ENCODE assay signal across 10 cellular contexts in the genomic region with DNA sequence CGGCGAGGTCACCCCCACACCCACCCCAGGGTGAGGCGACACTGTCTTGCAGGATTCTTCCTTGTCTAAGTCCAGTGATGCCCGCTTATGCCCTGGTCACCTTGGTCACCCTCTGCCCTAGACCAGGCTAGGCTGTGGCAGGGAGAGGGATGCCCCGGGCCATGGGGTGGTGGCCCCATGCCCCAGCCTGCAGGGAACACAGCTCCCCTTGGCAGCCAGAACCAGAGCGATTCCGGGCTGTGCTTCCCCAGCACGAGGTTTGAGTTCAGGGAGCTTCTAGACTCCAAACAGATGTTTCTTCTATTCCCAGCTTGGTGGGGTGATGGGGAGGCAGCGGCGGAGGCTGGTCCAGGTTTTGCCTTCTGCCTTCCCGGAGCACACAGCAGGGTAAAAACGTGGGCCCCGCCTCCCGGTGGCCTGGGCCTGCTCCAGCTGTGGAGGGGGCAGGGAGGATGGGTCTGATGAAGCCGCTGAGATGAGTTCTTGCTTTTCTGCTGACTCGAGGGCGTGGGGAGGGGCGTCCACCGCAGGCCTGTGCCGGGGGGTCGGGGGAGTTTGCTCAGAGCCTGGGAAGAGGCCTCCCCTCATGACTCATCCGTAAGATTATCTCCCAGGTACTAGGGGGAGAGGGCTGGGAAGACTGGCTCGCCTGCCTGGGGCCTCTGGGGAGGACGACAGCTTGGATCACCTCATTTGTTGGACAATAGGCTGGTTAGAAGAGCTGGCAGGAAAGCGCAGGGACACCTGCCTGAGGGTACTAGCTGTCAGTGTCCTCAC. TPM values are rescaled to one million over a fixed set of nuclear protein-coding genes. Genes with fewer than 3 reads are reported as not detected.
DNase-seq lines count a peak whose midpoint lies in the region; ATAC-seq, FAIRE-seq and TF ChIP-seq lines count a peak whose summit lies in the region.
"Had no signal": no experiment of that assay in that cellular context is flagged by ENCODE, and none has a peak within 500 bp of the region (broad histone marks: within the 10 kb centered on the region; RNA-seq: fewer than 3 reads in every experiment).

No MANE protein-coding gene starts in this region.

- H2AFZ ChIP-seq in H1 (ENCODE audit: low read length) (peak overlapping the region; percentile 36), HepG2 (ENCODE audit: low read length) (no peak overlapping the region)

- H3K9me3 ChIP-seq in H1 (ENCODE audit: insufficient read depth in 2 of 2, low read depth in 1 of 2, low read length in 1 of 2) (no peaks in the 10 kb centered on the region), HepG2 (ENCODE audit: low read length) (no peaks in the 10 kb centered on the region)

- TF ChIP-seq EP300 in H1 (IDR thresholded peaks at IDR 0.05; ENCODE audit: borderline replicate concordance in 1 of 2, low read depth in 2 of 2, low read length in 2 of 2) (peak in 1 of 2 experiments; percentile 71; a peak in 1 of 3 replicates), HepG2 (IDR thresholded peaks at IDR 0.05; ENCODE audit: low read depth in 2 of 2, low read length in 2 of 2) (no peak), HepG2 (CRISPR knock-in tag; IDR thresholded peaks at IDR 0.05; ENCODE audit: borderline replicate concordance) (no peak)

- H3K79me2 ChIP-seq in H1 (ENCODE audit: control insufficient read depth in 1 of 2, insufficient read depth in 2 of 2, low read length in 2 of 2) = no peaks in the 10 kb centered on the region
- H3K79me2 ChIP-seq in HepG2 (ENCODE audit: insufficient read depth, low read length) = no peaks in the 10 kb centered on the region

- H2BK5ac ChIP-seq in H1 (ENCODE audit: low read depth, low read length) = peak overlapping the region; percentile 75; the same call in 1 of the 2 replicates

- H3K79me1 ChIP-seq in H1 (ENCODE audit: low read depth, low read length) = no peaks in the 10 kb centered on the region

- H3K36me3 ChIP-seq in H1 (ENCODE audit: control insufficient read depth in 2 of 4, insufficient read depth in 4 of 4, low read length in 3 of 4) (no peaks in the 10 kb centered on the region), HepG2 (replicated peaks in 1 of 2; ENCODE audit: control insufficient read depth in 1 of 2, insufficient read depth in 2 of 2, low read length in 2 of 2) (no peaks in the 10 kb centered on the region)

- ATAC-seq in HepG2 (peak; percentile 35), HG03469 (IDR thresholded peaks at IDR 0.05; ENCODE audit: unreplicated experiment) (no peak)

- H3K4me2 ChIP-seq in H1 (ENCODE audit: insufficient read depth in 1 of 2, low read depth in 2 of 2, low read length in 2 of 2) = peak overlapping the region; percentile 69 to 80
- peak overlapping the region; percentile 37; the same call in 1 of the 2 replicates for H3K4me2 ChIP-seq in HepG2 (ENCODE audit: low read depth, low read length)

- H3K27ac ChIP-seq in H1 (ENCODE audit: low read depth, low read length) (peak overlapping the region; percentile 8; the same call in 1 of the 2 replicates), HepG2 (ENCODE audit: extremely low read length, insufficient read depth, low read length) (no peak overlapping the region)

- WGBS in H1 (ENCODE audit: extremely low coverage in 1 of 2, insufficient coverage in 1 of 2, insufficient read length in 1 of 2, insufficient replicate concordance in 2 of 2, low coverage in 1 of 2, low lambda C conversion rate in 2 of 2, missing lambda C conversion rate in 1 of 2), 2 experiments = 36% methylated on average over 18 of the region's 25 CpGs; no CpG with 5 or more reads in 1 of the 2 experiments
- WGBS in HepG2 (ENCODE audit: low lambda C conversion rate) = 26% methylated on average over 14 of the region's 25 CpGs

- H4K5ac ChIP-seq in H1 (ENCODE audit: insufficient read length, low read depth, low read length) = no peak overlapping the region

- no peak overlapping the region for H3K14ac ChIP-seq in H1 (ENCODE audit: insufficient read length)

- FAIRE-seq in H1 (lab: Jason Lieb, UNC) = peak; percentile 74
- no peak for FAIRE-seq in HepG2 (lab: Jason Lieb, UNC)
- FAIRE-seq in urothelium cell line (lab: Jason Lieb, UNC) = no peak

- H2BK12ac ChIP-seq in H1 (ENCODE audit: low read depth, low read length) = peak overlapping the region; percentile 95; the same call in 1 of the 2 replicates

- POLR2A ChIA-PET in H1 (lab: Charles Lee; ENCODE audit: partially characterized antibody) = interaction anchor here (0.7 to 2.1 kb wide), 10 partner anchors 10 to 109 kb away, joined by 3 to 11 read pairs (median 3); no protein-coding TSS in a partner anchor
- POLR2A ChIA-PET in HepG2 (lab: Yijun Ruan, JAX) = no interaction called here

- H3K27me3 ChIP-seq in H1 (replicated peaks in 1 of 4; ENCODE audit: control insufficient read depth in 3 of 4, extremely low read depth in 1 of 4, insufficient read depth in 3 of 4, low read length in 3 of 4) (0 out of 7 replicates have a peak, but pooled peaks cover 0 to 2% (median 0%) of the 10 kb centered on the region in 4 experiments), HepG2 (ENCODE audit: control insufficient read depth in 1 of 2, insufficient read depth in 2 of 2, low read length in 2 of 2) (no peaks in the 10 kb centered on the region)

- H4K20me1 ChIP-seq in H1 (replicated peaks in 1 of 2; ENCODE audit: control insufficient read depth in 1 of 2, insufficient read depth in 2 of 2, low read length in 2 of 2) (no peaks in the 10 kb centered on the region), HepG2 (ENCODE audit: insufficient read depth, low read length) (no peaks in the 10 kb centered on the region)

- peak overlapping the region; percentile 40 for H3K18ac ChIP-seq in H1 (ENCODE audit: extremely low read depth, low read length)

- H3K23me2 ChIP-seq in H1 (ENCODE audit: low read depth, low read length) = peaks cover 2% of the 10 kb centered on the region; the same call in 1 of the 2 replicates

- H3K4ac ChIP-seq in H1 (replicated peaks; ENCODE audit: insufficient read length, low read depth, low read length) = no peak overlapping the region

- H2AK5ac ChIP-seq in H1 (ENCODE audit: low read depth, low read length) = peak overlapping the region; percentile 45; the same call in 1 of the 2 replicates

- in situ Hi-C loops in HepG2 (cut with HindIII; ENCODE audit: extremely low pct_ligation_motif_present, low pct_unique_long_range_greater_than_20kb) = no loop called here

- H3K4me3 ChIP-seq in H1 (ENCODE audit: extremely low read depth in 1 of 4, insufficient read depth in 2 of 4, low read depth in 3 of 4, low read length in 4 of 4) (peak overlapping the region in 2 of 4 experiments; percentile 23 to 40; a peak in 4 of 8 replicates), HepG2 (replicated peaks in 1 of 3; ENCODE audit: insufficient read depth in 1 of 3, low read depth in 2 of 3, low read length in 3 of 3) (peak overlapping the region in 1 of 3 experiments; percentile 10; a peak in 1 of 6 replicates)

- H4K91ac ChIP-seq in H1 (replicated peaks; ENCODE audit: insufficient read length, low read length) = peak overlapping the region; percentile 75

- TF ChIP-seq RAD21 in H1 (IDR thresholded peaks at IDR 0.05 in 1 of 2, conservative IDR thresholded peaks at IDR 0.05 in 1 of 2; ENCODE audit: low read depth in 2 of 2, low read length in 2 of 2) (no peak), HepG2 (CRISPR knock-in tag; IDR thresholded peaks at IDR 0.05) (no peak)

- H2BK20ac ChIP-seq in H1 (ENCODE audit: low read length) = peak overlapping the region; percentile 97; the same call in 1 of the 2 replicates

- TF ChIP-seq CTCF in H1 (IDR thresholded peaks at IDR 0.05; ENCODE audit: control extremely low read depth in 1 of 3, insufficient read depth in 1 of 3, low read depth in 1 of 3, low read length in 3 of 3) = no peak
- TF ChIP-seq CTCF in HepG2 (CRISPR knock-in tag; IDR thresholded peaks at IDR 0.05) = no peak
- TF ChIP-seq CTCF in GM10266 (IDR thresholded peaks at IDR 0.05; ENCODE audit: control insufficient read depth, insufficient read depth, low read depth, missing control alignments) = no peak

- H3K56ac ChIP-seq in H1 (replicated peaks; ENCODE audit: insufficient read length, low read depth, low read length) = no peak overlapping the region

- H3K23ac ChIP-seq in H1 (ENCODE audit: insufficient read length) = no peak overlapping the region

- TF ChIP-seq POLR2A in H1 (IDR thresholded peaks at IDR 0.05; ENCODE audit: control extremely low read depth in 1 of 2, low read depth in 2 of 2, low read length in 2 of 2) (no peak), HepG2 (IDR thresholded peaks at IDR 0.05; ENCODE audit: insufficient read depth in 1 of 2, low read depth in 2 of 2, low read length in 2 of 2) (no peak)

- intact Hi-C loops in HepG2 (cut with micrococcal nuclease; ENCODE audit: unreplicated experiment) = no loop called here

- no TSS peak for BruUV-seq in HepG2 (replicated peaks; lab: Mats Ljungman, UMichigan)

- peak overlapping the region; percentile 18 for H2BK120ac ChIP-seq in H1 (replicated peaks; ENCODE audit: low read depth, low read length)

- 0 out of 2 replicates have a peak overlapping the region, but pooled peaks have one; percentile 83 for H2BK15ac ChIP-seq in H1 (ENCODE audit: low read length)

- DNase-seq in NCI-H524 (lab: John Stamatoyannopoulos, UW) = peak; percentile 5 to 83
- DNase-seq in NCI-H524 treated with DMSO at 0.1 percent for 48 hours (lab: John Stamatoyannopoulos, UW) = no peak
- DNase-seq in H1 (ENCODE audit: low read depth in 1 of 2, low spot score in 2 of 2) = peak; percentile 70 to 76
- peak; percentile 47 for DNase-seq in HepG2 (ENCODE audit: low spot score)
- DNase-seq in urothelium cell line (ENCODE audit: low spot score) = peak; percentile 34
- no peak for DNase-seq in 8988T
- no peak for DNase-seq in GM10266 (ENCODE audit: extremely low spot score)
- DNase-seq: activated effector memory CD4-positive, alpha-beta T cell treated with anti-CD3 and anti-CD28 coated beads, Interleukin-2, amount 50 U/mL, for 16 hours had no signal

- no peak overlapping the region for H4K8ac ChIP-seq in H1 (ENCODE audit: extremely low read depth, insufficient read depth, low read length)

- H3K9ac ChIP-seq in H1 (replicated peaks in 1 of 4; ENCODE audit: extremely low read depth in 1 of 4, low read depth in 3 of 4, low read length in 3 of 4) (no peak overlapping the region), HepG2 (ENCODE audit: insufficient read depth, low read depth, low read length) (no peak overlapping the region)

- peaks cover 4 to 32% (median 24%) of the 10 kb centered on the region in 4 experiments for H3K4me1 ChIP-seq in H1 (replicated peaks in 1 of 4; ENCODE audit: control insufficient read depth in 3 of 4, insufficient read depth in 4 of 4, low read length in 3 of 4)
- peaks cover 28% of the 10 kb centered on the region for H3K4me1 ChIP-seq in HepG2 (ENCODE audit: insufficient read depth, low read length)

- CTCF ChIA-PET in H1 (lab: Charles Lee; ENCODE audit: partially characterized antibody) = interaction anchor here (1.1 to 10.1 kb wide), 9 partner anchors 9 to 39 kb away, joined by 3 to 77 read pairs (median 5); a partner anchor contains a TSS
- CTCF ChIA-PET in HepG2 (lab: Yijun Ruan, JAX; ENCODE audit: low intra/inter-chr PET ratio, low total read pairs) = interaction anchor here (1.2 kb wide), 1 partner anchor 34 kb away, joined by 3 read pairs; no protein-coding TSS in a partner anchor

RNA-seq across cellular contexts. Expression of a gene that starts 15.4 kb away (rescaled TPM):
- total RNA-seq in H1 (2021; fragmentation: NEBNext Ultra II Directional; extraction: Animal tissue kit (Norgen Biotek cat#: 25700)) = 3.7 and 4.5 TPM in 2 replicates
- polyA plus RNA-seq in H1 (2011; rRNA removed) (3.6 and 4.6 TPM in 2 replicates), HepG2 (2011; rRNA removed) (0.41 and 1.1 TPM in 2 replicates)
- 3.4 TPM for polyA plus RNA-seq in H1 (2011; cell fraction: cytosol; rRNA removed)
- polyA plus RNA-seq in H1 (2011; cell fraction: nucleus; rRNA removed) = 4.5 TPM
- 3.3 to 6.3 TPM (median 4.1 TPM) in 4 replicates for polyA plus RNA-seq in H1 (2012, experiment 1 of 2)
- 4.5 TPM for polyA plus RNA-seq in H1 (2012, experiment 2 of 2)
- polyA plus RNA-seq in H1 (2013, experiment 1 of 2) = 2.9 TPM
- polyA plus RNA-seq in H1 (2013, experiment 2 of 2) = 2.2 TPM
- 3.0 and 3.1 TPM in 2 replicates for polyA minus RNA-seq in H1 (2011; rRNA and poly(A)+ RNA removed)
- 4.0 TPM for polyA minus RNA-seq in H1 (2011; cell fraction: cytosol; rRNA and poly(A)+ RNA removed)
- 2.3 TPM for polyA minus RNA-seq in H1 (2011; cell fraction: nucleus; rRNA and poly(A)+ RNA removed)
- 5.1 and 5.8 TPM in 2 replicates for total RNA-seq in HepG2 (2016; rRNA removed; fragmentation: Illumina TruSeq; extraction: Trizol)
- total RNA-seq in HepG2 (2016; cell fraction: cytosol; rRNA removed; fragmentation: Illumina TruSeq; extraction: Trizol; ENCODE audit: low read depth) = 1.5 and 1.6 TPM in 2 replicates
- 5.3 and 5.8 TPM in 2 replicates for total RNA-seq in HepG2 (2016; cell fraction: insoluble cytoplasmic fraction; rRNA removed; fragmentation: Illumina TruSeq; extraction: Trizol)
- 4.8 and 5.0 TPM in 2 replicates for total RNA-seq in HepG2 (2016; cell fraction: membrane; rRNA removed; fragmentation: Illumina TruSeq; extraction: Trizol)
- total RNA-seq in HepG2 (2016; cell fraction: nucleus; rRNA removed; fragmentation: Illumina TruSeq; extraction: Trizol) = 3.0 and 4.2 TPM in 2 replicates
- 0.38 and 0.64 TPM in 2 replicates for polyA plus RNA-seq in HepG2 (2011; cell fraction: cytosol; rRNA removed)
- 0.42 and 0.95 TPM in 2 replicates for polyA plus RNA-seq in HepG2 (2011; cell fraction: nucleus; rRNA removed)
- 0.58 and 0.69 TPM in 2 replicates for polyA plus RNA-seq in HepG2 (2012)
- polyA plus RNA-seq in HepG2 (2016; cell fraction: cytosol; fragmentation: Illumina TruSeq; extraction: Trizol; ENCODE audit: low read depth) = 1.8 TPM in 2 replicates
- polyA plus RNA-seq in HepG2 (2016; cell fraction: insoluble cytoplasmic fraction; fragmentation: Illumina TruSeq; extraction: Trizol; ENCODE audit: low read depth) = 7.9 and 8.6 TPM in 2 replicates
- polyA plus RNA-seq in HepG2 (2016; cell fraction: membrane; fragmentation: Illumina TruSeq; extraction: Trizol; ENCODE audit: low read depth) = 2.3 and 3.2 TPM in 2 replicates
- polyA plus RNA-seq in HepG2 (2016; cell fraction: nucleus; fragmentation: Illumina TruSeq; extraction: Trizol; ENCODE audit: insufficient read depth, low read depth) = 5.8 and 9.1 TPM in 2 replicates
- 1.9 TPM in 1 of 2 replicates, not detected in the other for polyA minus RNA-seq in HepG2 (2011; rRNA and poly(A)+ RNA removed; ENCODE audit: low replicate concordance)
- 0.70 and 0.99 TPM in 2 replicates for polyA minus RNA-seq in HepG2 (2011; cell fraction: cytosol; rRNA and poly(A)+ RNA removed)
- polyA minus RNA-seq in HepG2 (2011; cell fraction: nucleus; rRNA and poly(A)+ RNA removed) = 0.13 TPM in 1 of 2 replicates, not detected in the other
- total RNA-seq: T-helper 1 cell treated with Interleukin-12 subunit alpha and Interleukin-12 subunit beta and Interleukin-4 antibody, amounts not matched to agents 30 ng/mL and 1 ng/mL, for 36 hours had no signal

RNA-seq across cellular contexts. Expression of a gene that starts 39.3 kb away (rescaled TPM):
- not detected in 2 replicates for total RNA-seq in H1 (2021; fragmentation: NEBNext Ultra II Directional; extraction: Animal tissue kit (Norgen Biotek cat#: 25700))
- polyA plus RNA-seq in H1 (2011; rRNA removed) (0.18 and 0.30 TPM in 2 replicates), HepG2 (2011; rRNA removed) (0.14 and 0.16 TPM in 2 replicates)
- polyA plus RNA-seq in H1 (2011; cell fraction: cytosol; rRNA removed) = 0.16 TPM
- 0.04 TPM for polyA plus RNA-seq in H1 (2011; cell fraction: nucleus; rRNA removed)
- polyA plus RNA-seq in H1 (2012, experiment 1 of 2) = 0.11 to 0.15 TPM in 2 of 4 replicates, not detected in the others
- not detected for polyA plus RNA-seq in H1 (2012, experiment 2 of 2)
- 0.02 TPM for polyA plus RNA-seq in H1 (2013, experiment 1 of 2)
- 0.07 TPM for polyA plus RNA-seq in H1 (2013, experiment 2 of 2)
- polyA minus RNA-seq in H1 (2011; rRNA and poly(A)+ RNA removed) = 0.09 TPM in 1 of 2 replicates, not detected in the other
- polyA minus RNA-seq in H1 (2011; cell fraction: cytosol; rRNA and poly(A)+ RNA removed) = not detected
- 0.90 TPM for polyA minus RNA-seq in H1 (2011; cell fraction: nucleus; rRNA and poly(A)+ RNA removed)
- total RNA-seq in HepG2 (2016; rRNA removed; fragmentation: Illumina TruSeq; extraction: Trizol) = 0.70 and 0.80 TPM in 2 replicates
- 0.20 and 0.26 TPM in 2 replicates for total RNA-seq in HepG2 (2016; cell fraction: cytosol; rRNA removed; fragmentation: Illumina TruSeq; extraction: Trizol; ENCODE audit: low read depth)
- 0.68 and 1.1 TPM in 2 replicates for total RNA-seq in HepG2 (2016; cell fraction: insoluble cytoplasmic fraction; rRNA removed; fragmentation: Illumina TruSeq; extraction: Trizol)
- total RNA-seq in HepG2 (2016; cell fraction: membrane; rRNA removed; fragmentation: Illumina TruSeq; extraction: Trizol) = 0.59 and 0.62 TPM in 2 replicates
- total RNA-seq in HepG2 (2016; cell fraction: nucleus; rRNA removed; fragmentation: Illumina TruSeq; extraction: Trizol) = 0.28 and 0.37 TPM in 2 replicates
- polyA plus RNA-seq in HepG2 (2011; cell fraction: cytosol; rRNA removed) = 0.10 and 0.12 TPM in 2 replicates
- 0.09 and 0.43 TPM in 2 replicates for polyA plus RNA-seq in HepG2 (2011; cell fraction: nucleus; rRNA removed)
- 0.24 and 0.29 TPM in 2 replicates for polyA plus RNA-seq in HepG2 (2012)
- polyA plus RNA-seq in HepG2 (2016; cell fraction: cytosol; fragmentation: Illumina TruSeq; extraction: Trizol; ENCODE audit: low read depth) = 0.24 and 0.27 TPM in 2 replicates
- 0.71 and 1.2 TPM in 2 replicates for polyA plus RNA-seq in HepG2 (2016; cell fraction: insoluble cytoplasmic fraction; fragmentation: Illumina TruSeq; extraction: Trizol; ENCODE audit: low read depth)
- 0.50 and 0.52 TPM in 2 replicates for polyA plus RNA-seq in HepG2 (2016; cell fraction: membrane; fragmentation: Illumina TruSeq; extraction: Trizol; ENCODE audit: low read depth)
- 1.1 and 1.5 TPM in 2 replicates for polyA plus RNA-seq in HepG2 (2016; cell fraction: nucleus; fragmentation: Illumina TruSeq; extraction: Trizol; ENCODE audit: insufficient read depth, low read depth)
- 0.38 TPM in 1 of 2 replicates, not detected in the other for polyA minus RNA-seq in HepG2 (2011; rRNA and poly(A)+ RNA removed; ENCODE audit: low replicate concordance)
- polyA minus RNA-seq in HepG2 (2011; cell fraction: cytosol; rRNA and poly(A)+ RNA removed) = not detected in 2 replicates
- polyA minus RNA-seq in HepG2 (2011; cell fraction: nucleus; rRNA and poly(A)+ RNA removed) = 0.12 TPM in 1 of 2 replicates, not detected in the other
- total RNA-seq: T-helper 1 cell treated with Interleukin-12 subunit alpha and Interleukin-12 subunit beta and Interleukin-4 antibody, amounts not matched to agents 30 ng/mL and 1 ng/mL, for 36 hours had no signal

RNA-seq across cellular contexts. Expression of a gene that starts 41.8 kb away (rescaled TPM):
- 1.5 TPM in 2 replicates for total RNA-seq in H1 (2021; fragmentation: NEBNext Ultra II Directional; extraction: Animal tissue kit (Norgen Biotek cat#: 25700))
- 1.7 and 2.2 TPM in 2 replicates for polyA plus RNA-seq in H1 (2011; rRNA removed)
- polyA plus RNA-seq in H1 (2011; cell fraction: cytosol; rRNA removed) = 2.0 TPM
- 2.4 TPM for polyA plus RNA-seq in H1 (2011; cell fraction: nucleus; rRNA removed)
- polyA plus RNA-seq in H1 (2012, experiment 1 of 2) = 0.99 to 1.8 TPM (median 1.3 TPM) in 4 replicates
- polyA plus RNA-seq in H1 (2012, experiment 2 of 2) = 1.2 TPM
- polyA plus RNA-seq in H1 (2013, experiment 1 of 2) = 0.61 TPM
- polyA plus RNA-seq in H1 (2013, experiment 2 of 2) = 0.64 TPM
- 1.00 and 1.8 TPM in 2 replicates for polyA minus RNA-seq in H1 (2011; rRNA and poly(A)+ RNA removed)
- 1.3 TPM for polyA minus RNA-seq in H1 (2011; cell fraction: cytosol; rRNA and poly(A)+ RNA removed)
- 0.60 TPM for polyA minus RNA-seq in H1 (2011; cell fraction: nucleus; rRNA and poly(A)+ RNA removed)
- 0.04 TPM in 1 of 2 replicates, not detected in the other for total RNA-seq in HepG2 (2016; rRNA removed; fragmentation: Illumina TruSeq; extraction: Trizol)
- not detected in 2 replicates for total RNA-seq in HepG2 (2016; cell fraction: cytosol; rRNA removed; fragmentation: Illumina TruSeq; extraction: Trizol; ENCODE audit: low read depth)
- 0.09 TPM in 1 of 2 replicates, not detected in the other for total RNA-seq in HepG2 (2016; cell fraction: insoluble cytoplasmic fraction; rRNA removed; fragmentation: Illumina TruSeq; extraction: Trizol)
- not detected in 2 replicates for total RNA-seq in HepG2 (2016; cell fraction: membrane; rRNA removed; fragmentation: Illumina TruSeq; extraction: Trizol)
- total RNA-seq in HepG2 (2016; cell fraction: nucleus; rRNA removed; fragmentation: Illumina TruSeq; extraction: Trizol) = not detected in 2 replicates
- 0.35 TPM in 1 of 2 replicates, not detected in the other for polyA plus RNA-seq in HepG2 (2011; rRNA removed)
- 0.01 and 0.03 TPM in 2 replicates for polyA plus RNA-seq in HepG2 (2011; cell fraction: cytosol; rRNA removed)
- not detected in 2 replicates for polyA plus RNA-seq in HepG2 (2011; cell fraction: nucleus; rRNA removed)
- not detected in 2 replicates for polyA plus RNA-seq in HepG2 (2012)
- not detected in 2 replicates for polyA plus RNA-seq in HepG2 (2016; cell fraction: cytosol; fragmentation: Illumina TruSeq; extraction: Trizol; ENCODE audit: low read depth)
- polyA plus RNA-seq in HepG2 (2016; cell fraction: insoluble cytoplasmic fraction; fragmentation: Illumina TruSeq; extraction: Trizol; ENCODE audit: low read depth) = not detected in 2 replicates
- polyA plus RNA-seq in HepG2 (2016; cell fraction: membrane; fragmentation: Illumina TruSeq; extraction: Trizol; ENCODE audit: low read depth) = not detected in 2 replicates
- polyA plus RNA-seq in HepG2 (2016; cell fraction: nucleus; fragmentation: Illumina TruSeq; extraction: Trizol; ENCODE audit: insufficient read depth, low read depth) = not detected in 2 replicates
- not detected in 2 replicates for polyA minus RNA-seq in HepG2 (2011; rRNA and poly(A)+ RNA removed; ENCODE audit: low replicate concordance)
- polyA minus RNA-seq in HepG2 (2011; cell fraction: cytosol; rRNA and poly(A)+ RNA removed) = not detected in 2 replicates
- not detected in 2 replicates for polyA minus RNA-seq in HepG2 (2011; cell fraction: nucleus; rRNA and poly(A)+ RNA removed)
- total RNA-seq: T-helper 1 cell treated with Interleukin-12 subunit alpha and Interleukin-12 subunit beta and Interleukin-4 antibody, amounts not matched to agents 30 ng/mL and 1 ng/mL, for 36 hours had no signal

RNA-seq across cellular contexts. Expression of a gene that starts 44.5 kb away (rescaled TPM):
- 151 and 153 TPM in 2 replicates for total RNA-seq in H1 (2021; fragmentation: NEBNext Ultra II Directional; extraction: Animal tissue kit (Norgen Biotek cat#: 25700))
- polyA plus RNA-seq in H1 (2011; rRNA removed) (46.8 and 79.9 TPM in 2 replicates), HepG2 (2011; rRNA removed) (18.6 and 28.4 TPM in 2 replicates)
- polyA plus RNA-seq in H1 (2011; cell fraction: cytosol; rRNA removed) = 58.4 TPM
- polyA plus RNA-seq in H1 (2011; cell fraction: nucleus; rRNA removed) = 266 TPM
- 98.7 to 125 TPM (median 120 TPM) in 4 replicates for polyA plus RNA-seq in H1 (2012, experiment 1 of 2)
- polyA plus RNA-seq in H1 (2012, experiment 2 of 2) = 114 TPM
- 74.0 TPM for polyA plus RNA-seq in H1 (2013, experiment 1 of 2)
- polyA plus RNA-seq in H1 (2013, experiment 2 of 2) = 63.6 TPM
- 87.5 and 109 TPM in 2 replicates for polyA minus RNA-seq in H1 (2011; rRNA and poly(A)+ RNA removed)
- 88.4 TPM for polyA minus RNA-seq in H1 (2011; cell fraction: cytosol; rRNA and poly(A)+ RNA removed)
- polyA minus RNA-seq in H1 (2011; cell fraction: nucleus; rRNA and poly(A)+ RNA removed) = 116 TPM
- 40.4 and 54.8 TPM in 2 replicates for total RNA-seq in HepG2 (2016; rRNA removed; fragmentation: Illumina TruSeq; extraction: Trizol)
- total RNA-seq in HepG2 (2016; cell fraction: cytosol; rRNA removed; fragmentation: Illumina TruSeq; extraction: Trizol; ENCODE audit: low read depth) = 58.9 and 65.5 TPM in 2 replicates
- 35.1 and 61.8 TPM in 2 replicates for total RNA-seq in HepG2 (2016; cell fraction: insoluble cytoplasmic fraction; rRNA removed; fragmentation: Illumina TruSeq; extraction: Trizol)
- total RNA-seq in HepG2 (2016; cell fraction: membrane; rRNA removed; fragmentation: Illumina TruSeq; extraction: Trizol) = 24.4 and 24.9 TPM in 2 replicates
- total RNA-seq in HepG2 (2016; cell fraction: nucleus; rRNA removed; fragmentation: Illumina TruSeq; extraction: Trizol) = 52.0 and 62.6 TPM in 2 replicates
- 9.7 and 12.5 TPM in 2 replicates for polyA plus RNA-seq in HepG2 (2011; cell fraction: cytosol; rRNA removed)
- polyA plus RNA-seq in HepG2 (2011; cell fraction: nucleus; rRNA removed) = 158 and 176 TPM in 2 replicates
- 28.0 and 41.5 TPM in 2 replicates for polyA plus RNA-seq in HepG2 (2012)
- 7.8 and 7.9 TPM in 2 replicates for polyA plus RNA-seq in HepG2 (2016; cell fraction: cytosol; fragmentation: Illumina TruSeq; extraction: Trizol; ENCODE audit: low read depth)
- polyA plus RNA-seq in HepG2 (2016; cell fraction: insoluble cytoplasmic fraction; fragmentation: Illumina TruSeq; extraction: Trizol; ENCODE audit: low read depth) = 28.2 and 32.7 TPM in 2 replicates
- 9.0 and 12.1 TPM in 2 replicates for polyA plus RNA-seq in HepG2 (2016; cell fraction: membrane; fragmentation: Illumina TruSeq; extraction: Trizol; ENCODE audit: low read depth)
- polyA plus RNA-seq in HepG2 (2016; cell fraction: nucleus; fragmentation: Illumina TruSeq; extraction: Trizol; ENCODE audit: insufficient read depth, low read depth) = 146 and 160 TPM in 2 replicates
- polyA minus RNA-seq in HepG2 (2011; rRNA and poly(A)+ RNA removed; ENCODE audit: low replicate concordance) = 50.2 and 100 TPM in 2 replicates
- 19.4 and 21.0 TPM in 2 replicates for polyA minus RNA-seq in HepG2 (2011; cell fraction: cytosol; rRNA and poly(A)+ RNA removed)
- 53.3 and 54.8 TPM in 2 replicates for polyA minus RNA-seq in HepG2 (2011; cell fraction: nucleus; rRNA and poly(A)+ RNA removed)

Comparison
In these comparisons a context has a peak if more than half of its experiments do, and no peak if none do; other contexts are left out.
1. DNase-seq: peak in NCI-H524 (2 of 2), H1 (2 of 2), HepG2 (single experiment) and urothelium cell line (single experiment); none in NCI-H524 treated with DMSO at 0.1 percent for 48 hours (single experiment), 8988T (single experiment) and GM10266 (single experiment).